In genomic region chr2:73176205-73176880, GRCh38 we compare ENCODE assay signal across 10 cellular contexts. TPM values are rescaled to one million over a fixed set of nuclear protein-coding genes. Genes with fewer than 3 reads are reported as not detected.
DNase-seq lines count a peak whose midpoint lies in the region; ATAC-seq and TF ChIP-seq lines count a peak whose summit lies in the region.
"Had no signal": no experiment of that assay in that cellular context is flagged by ENCODE, and none has a peak within 500 bp of the region (broad histone marks: within the 10 kb centered on the region; RNA-seq: fewer than 3 reads in every experiment).

No MANE protein-coding gene starts in this region.

- H3K9me3 ChIP-seq in Loucy (ENCODE audit: insufficient read depth, low read depth, low read length), result no peaks in the 10 kb centered on the region
- H3K9me3 ChIP-seq in mesenchymal stem cell (ENCODE audit: control insufficient read depth, low read length), result no peaks in the 10 kb centered on the region
- no peaks in the 10 kb centered on the region for H3K9me3 ChIP-seq in uterus

- H3K27ac ChIP-seq in mesenchymal stem cell (ENCODE audit: low read length, poor library complexity, severe bottlenecking), result no peak overlapping the region
- H3K27ac ChIP-seq in uterus, result peak overlapping the region; percentile 62 to 72

- H3K9me2 ChIP-seq in Loucy (replicated peaks; ENCODE audit: low read depth, low read length), result no peaks in the 10 kb centered on the region

- peak; percentile 68 for DNase-seq in CMK (ENCODE audit: low read depth)
- no peak for DNase-seq in cardiac fibroblast (ENCODE audit: low read depth in 2 of 2)
- peak; percentile 17 for DNase-seq in mesenchymal stem cell
- peak; percentile 16 to 18 for DNase-seq in uterus
- no peak for DNase-seq in NCI-H1105 treated with DMSO at 0.1 percent for 48 hours (lab: John Stamatoyannopoulos, UW)

- no peaks in the 10 kb centered on the region for H4K20me1 ChIP-seq in Loucy (ENCODE audit: insufficient read depth, low read length, poor library complexity, severe bottlenecking)

- H3K4ac ChIP-seq in mesenchymal stem cell (ENCODE audit: low read depth in 1 of 2, low read length in 2 of 2), result peak overlapping the region in 1 of 2 experiments; percentile 19

- H4K8ac ChIP-seq in mesenchymal stem cell (ENCODE audit: low read length), result peak overlapping the region; percentile 27

- H2BK120ac ChIP-seq in mesenchymal stem cell (ENCODE audit: low read depth, low read length), result no peak overlapping the region

- ATAC-seq in HG03442 (IDR thresholded peaks at IDR 0.05; ENCODE audit: unreplicated experiment) (no peak), GM19397 (IDR thresholded peaks at IDR 0.05; ENCODE audit: unreplicated experiment) (no peak)

- H3K23ac ChIP-seq in mesenchymal stem cell (ENCODE audit: low read length in 2 of 2), result no peak overlapping the region

- no peak overlapping the region for H2AK5ac ChIP-seq in mesenchymal stem cell (ENCODE audit: low read length, severe bottlenecking)

- H2BK15ac ChIP-seq in mesenchymal stem cell (ENCODE audit: low read depth, poor library complexity, severe bottlenecking), result no peak overlapping the region

- no peak for TF ChIP-seq CTCF in Loucy (conservative IDR thresholded peaks at IDR 0.05; ENCODE audit: low read length)
- no peak for TF ChIP-seq CTCF in cardiac fibroblast (IDR thresholded peaks at IDR 0.05; ENCODE audit: low read depth, low read length)
- no peak for TF ChIP-seq CTCF in uterus (IDR thresholded peaks at IDR 0.05)

- peak overlapping the region; percentile 7 for H4K91ac ChIP-seq in mesenchymal stem cell (ENCODE audit: low read length)

- no peak for TF ChIP-seq POLR2A in uterus (IDR thresholded peaks at IDR 0.05)

- intact Hi-C loops in uterus (cut with DNase I; ENCODE audit: low total_unique reads), result loop anchor here (5.0 kb wide), 2 partner anchors 89 to 184 kb away; no protein-coding TSS in a partner anchor

- H3K4me2 ChIP-seq in Loucy (ENCODE audit: low read depth, low read length, poor library complexity, severe bottlenecking) (peak overlapping the region; percentile 90), mesenchymal stem cell (ENCODE audit: low read length, poor library complexity, severe bottlenecking) (peak overlapping the region; percentile 96)

- H3K79me1 ChIP-seq in mesenchymal stem cell (replicated peaks; ENCODE audit: low read length, poor library complexity, severe bottlenecking), result no peaks in the 10 kb centered on the region

- H3K9ac ChIP-seq in Loucy (ENCODE audit: low read depth, low read length, poor library complexity, severe bottlenecking) (peak overlapping the region; percentile 71), mesenchymal stem cell (ENCODE audit: low read length) (peak overlapping the region; percentile 80)

- no peaks in the 10 kb centered on the region for H3F3A ChIP-seq in Loucy (ENCODE audit: low read depth)

- H3K27me3 ChIP-seq in Loucy (ENCODE audit: insufficient read depth, low read length, poor library complexity, severe bottlenecking) (no peaks in the 10 kb centered on the region), mesenchymal stem cell (ENCODE audit: control insufficient read depth in 1 of 2, insufficient read depth in 1 of 2, low read length in 2 of 2) (peaks cover 59 to 60% of the 10 kb centered on the region in 2 experiments), uterus (peaks cover 0 to 12% of the 10 kb centered on the region in 2 donors)

- WGBS in mesenchymal stem cell, result 9% methylated on average over 29 of the region's 31 CpGs

- H2AFZ ChIP-seq in Loucy (ENCODE audit: low read length) (0 out of 2 replicates have a peak overlapping the region, but pooled peaks have one; percentile 95), mesenchymal stem cell (ENCODE audit: low read depth, low read length) (no peak overlapping the region)

- H3K36me3 ChIP-seq in Loucy (ENCODE audit: insufficient read depth, low read length), result no peaks in the 10 kb centered on the region
- H3K36me3 ChIP-seq in mesenchymal stem cell (ENCODE audit: control insufficient read depth in 1 of 2, insufficient read depth in 2 of 2, low read depth in 1 of 2, low read length in 2 of 2), result no peaks in the 10 kb centered on the region
- H3K36me3 ChIP-seq in uterus, result no peaks in the 10 kb centered on the region

- no peak overlapping the region for H2BK12ac ChIP-seq in mesenchymal stem cell (ENCODE audit: low read length in 2 of 2)

- no peak overlapping the region for H3K14ac ChIP-seq in mesenchymal stem cell (ENCODE audit: low read length in 2 of 2)

- no peaks in the 10 kb centered on the region for H3K79me2 ChIP-seq in Loucy (ENCODE audit: insufficient read depth, low read length)

- peak overlapping the region in 1 of 2 experiments; percentile 2 for H3K18ac ChIP-seq in mesenchymal stem cell (ENCODE audit: low read depth in 1 of 2, low read length in 2 of 2)

- H3K4me3 ChIP-seq in Loucy (ENCODE audit: low read length, poor library complexity, severe bottlenecking) (no peak overlapping the region), cardiac fibroblast (replicated peaks in 1 of 2; ENCODE audit: low read depth in 2 of 2, low read length in 2 of 2) (peak overlapping the region; percentile 61 to 66), mesenchymal stem cell (ENCODE audit: insufficient read depth in 1 of 2, low read depth in 1 of 2, low read length in 2 of 2) (peak overlapping the region in 1 of 2 experiments; percentile 86), uterus (peak overlapping the region; percentile 42 to 47)

- no peak overlapping the region for H2BK5ac ChIP-seq in mesenchymal stem cell (ENCODE audit: low read depth, low read length, poor library complexity, severe bottlenecking)

- H3K4me1 ChIP-seq in Loucy (ENCODE audit: insufficient read depth, low read length, poor library complexity, severe bottlenecking), result peaks cover 13% of the 10 kb centered on the region
- H3K4me1 ChIP-seq in mesenchymal stem cell (ENCODE audit: control insufficient read depth, insufficient read depth, low read depth, low read length), result peaks cover 20% of the 10 kb centered on the region
- peaks cover 0 to 11% of the 10 kb centered on the region in 2 donors for H3K4me1 ChIP-seq in uterus

RNA-seq across cellular contexts. Expression of gene NOTO, which starts 26.0 kb away (rescaled TPM):
- polyA plus RNA-seq in mesenchymal stem cell (2013, experiment 1 of 2), result 0.01 TPM
- 0.01 TPM for polyA plus RNA-seq in mesenchymal stem cell (2013, experiment 2 of 2)
- total RNA-seq in uterus, result not detected
- total RNA-seq: HT1080, renal cortical epithelial cell had no signal

RNA-seq across cellular contexts. Expression of gene SMYD5, which starts 37.7 kb away (rescaled TPM):
- polyA plus RNA-seq in mesenchymal stem cell (2013, experiment 1 of 2), result 10.1 TPM
- 11.1 TPM for polyA plus RNA-seq in mesenchymal stem cell (2013, experiment 2 of 2)
- 10 to 100 TPM in 3 of 4 donors, 1 to 10 TPM in 1; 5.9 to 31.1 (median 22.7) TPM for total RNA-seq in uterus

RNA-seq across cellular contexts. Expression of gene PRADC1, which starts 56.7 kb away (rescaled TPM):
- polyA plus RNA-seq in mesenchymal stem cell (2013, experiment 1 of 2), result 19.4 TPM
- 20.4 TPM for polyA plus RNA-seq in mesenchymal stem cell (2013, experiment 2 of 2)
- total RNA-seq in uterus, result 10 to 100 TPM in 2 of 4 donors, 1 to 10 TPM in 2; 2.3 to 11.8 (median 9.8) TPM

RNA-seq across cellular contexts. Expression of gene CCT7, which starts 57.8 kb away (rescaled TPM):
- polyA plus RNA-seq in mesenchymal stem cell (2013, experiment 1 of 2), result 270 TPM
- polyA plus RNA-seq in mesenchymal stem cell (2013, experiment 2 of 2), result 269 TPM
- 100 to 1,000 TPM; 118 to 269 (median 188) TPM for total RNA-seq in uterus

Comparison
In these comparisons a context has a peak if more than half of its experiments do, and no peak if none do; other contexts are left out.
1. DNase-seq: peak in CMK (single experiment), mesenchymal stem cell (single experiment) and uterus (2 of 2); none in cardiac fibroblast (0 of 2) and NCI-H1105 treated with DMSO at 0.1 percent for 48 hours (single experiment).